ENCODE assay signal across 1 cellular context in the genomic region with DNA sequence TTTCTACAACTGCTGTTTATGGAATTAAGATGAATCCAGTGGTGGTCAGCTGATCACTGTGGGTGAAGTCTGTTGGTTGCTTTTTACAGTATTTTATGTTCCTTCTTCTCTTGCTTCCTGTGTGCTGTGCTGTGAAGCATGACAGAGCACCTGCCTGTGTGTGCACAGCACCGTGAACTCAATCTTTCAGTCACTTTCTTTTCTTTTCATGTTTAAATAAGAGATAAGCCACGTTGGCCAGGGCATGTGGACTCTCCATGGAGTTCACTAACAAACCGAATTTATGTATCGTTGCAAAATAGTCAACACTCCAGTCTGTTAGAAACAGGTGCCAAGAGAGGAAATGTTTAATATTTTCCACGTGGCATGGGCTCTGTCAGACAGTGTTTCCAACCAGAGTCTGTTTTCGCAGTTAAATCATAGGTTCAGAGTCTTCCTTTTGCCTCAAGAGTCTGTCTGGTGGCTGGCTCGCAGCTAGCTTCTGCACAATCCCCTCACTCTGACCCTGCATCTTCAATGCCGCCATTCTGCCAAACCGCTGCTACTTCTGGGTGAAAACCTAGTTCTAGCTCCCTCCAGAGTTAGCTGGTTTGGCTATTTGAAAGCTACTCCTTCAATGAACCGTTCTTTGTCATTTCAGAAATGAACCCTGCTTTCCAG.
A peak's percentile ranks its signal among the peaks of the same experiment; 100 is the strongest.
TF ChIP-seq lines count a peak whose summit lies in the region.

No MANE protein-coding gene starts in this region.

TF ChIP-seq in HepG2, 621 proteins besides CTCF, POLR2A, EP300 and RAD21 (continued from another document and continues in another):
- TF ChIP-seq, protein P1, sequence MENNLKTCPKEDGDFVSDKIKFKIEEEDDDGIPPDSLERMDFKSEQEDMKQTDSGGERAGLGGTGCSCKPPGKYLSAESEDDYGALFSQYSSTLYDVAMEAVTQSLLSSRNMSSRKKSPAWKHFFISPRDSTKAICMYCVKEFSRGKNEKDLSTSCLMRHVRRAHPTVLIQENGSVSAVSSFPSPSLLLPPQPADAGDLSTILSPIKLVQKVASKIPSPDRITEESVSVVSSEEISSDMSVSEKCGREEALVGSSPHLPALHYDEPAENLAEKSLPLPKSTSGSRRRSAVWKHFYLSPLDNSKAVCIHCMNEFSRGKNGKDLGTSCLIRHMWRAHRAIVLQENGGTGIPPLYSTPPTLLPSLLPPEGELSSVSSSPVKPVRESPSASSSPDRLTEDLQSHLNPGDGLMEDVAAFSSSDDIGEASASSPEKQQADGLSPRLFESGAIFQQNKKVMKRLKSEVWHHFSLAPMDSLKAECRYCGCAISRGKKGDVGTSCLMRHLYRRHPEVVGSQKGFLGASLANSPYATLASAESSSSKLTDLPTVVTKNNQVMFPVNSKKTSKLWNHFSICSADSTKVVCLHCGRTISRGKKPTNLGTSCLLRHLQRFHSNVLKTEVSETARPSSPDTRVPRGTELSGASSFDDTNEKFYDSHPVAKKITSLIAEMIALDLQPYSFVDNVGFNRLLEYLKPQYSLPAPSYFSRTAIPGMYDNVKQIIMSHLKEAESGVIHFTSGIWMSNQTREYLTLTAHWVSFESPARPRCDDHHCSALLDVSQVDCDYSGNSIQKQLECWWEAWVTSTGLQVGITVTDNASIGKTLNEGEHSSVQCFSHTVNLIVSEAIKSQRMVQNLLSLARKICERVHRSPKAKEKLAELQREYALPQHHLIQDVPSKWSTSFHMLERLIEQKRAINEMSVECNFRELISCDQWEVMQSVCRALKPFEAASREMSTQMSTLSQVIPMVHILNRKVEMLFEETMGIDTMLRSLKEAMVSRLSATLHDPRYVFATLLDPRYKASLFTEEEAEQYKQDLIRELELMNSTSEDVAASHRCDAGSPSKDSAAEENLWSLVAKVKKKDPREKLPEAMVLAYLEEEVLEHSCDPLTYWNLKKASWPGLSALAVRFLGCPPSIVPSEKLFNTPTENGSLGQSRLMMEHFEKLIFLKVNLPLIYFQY (CRISPR knock-in tag; IDR thresholded peaks at IDR 0.05; ENCODE audit: borderline replicate concordance), result no peak
- TF ChIP-seq, protein P2, sequence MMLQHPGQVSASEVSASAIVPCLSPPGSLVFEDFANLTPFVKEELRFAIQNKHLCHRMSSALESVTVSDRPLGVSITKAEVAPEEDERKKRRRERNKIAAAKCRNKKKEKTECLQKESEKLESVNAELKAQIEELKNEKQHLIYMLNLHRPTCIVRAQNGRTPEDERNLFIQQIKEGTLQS (CRISPR knock-in tag; IDR thresholded peaks at IDR 0.05), result no peak
- TF ChIP-seq, protein P3, sequence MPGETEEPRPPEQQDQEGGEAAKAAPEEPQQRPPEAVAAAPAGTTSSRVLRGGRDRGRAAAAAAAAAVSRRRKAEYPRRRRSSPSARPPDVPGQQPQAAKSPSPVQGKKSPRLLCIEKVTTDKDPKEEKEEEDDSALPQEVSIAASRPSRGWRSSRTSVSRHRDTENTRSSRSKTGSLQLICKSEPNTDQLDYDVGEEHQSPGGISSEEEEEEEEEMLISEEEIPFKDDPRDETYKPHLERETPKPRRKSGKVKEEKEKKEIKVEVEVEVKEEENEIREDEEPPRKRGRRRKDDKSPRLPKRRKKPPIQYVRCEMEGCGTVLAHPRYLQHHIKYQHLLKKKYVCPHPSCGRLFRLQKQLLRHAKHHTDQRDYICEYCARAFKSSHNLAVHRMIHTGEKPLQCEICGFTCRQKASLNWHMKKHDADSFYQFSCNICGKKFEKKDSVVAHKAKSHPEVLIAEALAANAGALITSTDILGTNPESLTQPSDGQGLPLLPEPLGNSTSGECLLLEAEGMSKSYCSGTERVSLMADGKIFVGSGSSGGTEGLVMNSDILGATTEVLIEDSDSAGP (CRISPR knock-in tag; IDR thresholded peaks at IDR 0.05; ENCODE audit: borderline replicate concordance), result no peak
- 0 out of 2 replicates have a peak, but pooled peaks have one; percentile 36 for TF ChIP-seq ZNF34 (CRISPR knock-in tag; IDR thresholded peaks at IDR 0.05; ENCODE audit: borderline replicate concordance)
- TF ChIP-seq KAT7 (CRISPR knock-in tag; IDR thresholded peaks at IDR 0.05; ENCODE audit: borderline replicate concordance), result no peak
- no peak for TF ChIP-seq AGO1 (IDR thresholded peaks at IDR 0.05; ENCODE audit: low read depth, low read length, poor library complexity, severe bottlenecking)
- TF ChIP-seq TCF7L2 (IDR thresholded peaks at IDR 0.05; ENCODE audit: low read depth, low read length), result no peak
- no peak for TF ChIP-seq ZNF709 (CRISPR knock-in tag; IDR thresholded peaks at IDR 0.05)
- TF ChIP-seq ZNF549 (CRISPR knock-in tag; IDR thresholded peaks at IDR 0.05), result peak; percentile 33; the same call in 1 of the 2 replicates
- TF ChIP-seq, protein P4, sequence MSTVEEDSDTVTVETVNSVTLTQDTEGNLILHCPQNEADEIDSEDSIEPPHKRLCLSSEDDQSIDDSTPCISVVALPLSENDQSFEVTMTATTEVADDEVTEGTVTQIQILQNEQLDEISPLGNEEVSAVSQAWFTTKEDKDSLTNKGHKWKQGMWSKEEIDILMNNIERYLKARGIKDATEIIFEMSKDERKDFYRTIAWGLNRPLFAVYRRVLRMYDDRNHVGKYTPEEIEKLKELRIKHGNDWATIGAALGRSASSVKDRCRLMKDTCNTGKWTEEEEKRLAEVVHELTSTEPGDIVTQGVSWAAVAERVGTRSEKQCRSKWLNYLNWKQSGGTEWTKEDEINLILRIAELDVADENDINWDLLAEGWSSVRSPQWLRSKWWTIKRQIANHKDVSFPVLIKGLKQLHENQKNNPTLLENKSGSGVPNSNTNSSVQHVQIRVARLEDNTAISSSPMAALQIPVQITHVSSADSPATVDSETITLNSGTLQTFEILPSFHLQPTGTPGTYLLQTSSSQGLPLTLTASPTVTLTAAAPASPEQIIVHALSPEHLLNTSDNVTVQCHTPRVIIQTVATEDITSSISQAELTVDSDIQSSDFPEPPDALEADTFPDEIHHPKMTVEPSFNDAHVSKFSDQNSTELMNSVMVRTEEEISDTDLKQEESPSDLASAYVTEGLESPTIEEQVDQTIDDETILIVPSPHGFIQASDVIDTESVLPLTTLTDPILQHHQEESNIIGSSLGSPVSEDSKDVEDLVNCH (CRISPR knock-in tag; IDR thresholded peaks at IDR 0.05), result no peak
- TF ChIP-seq, protein P5, sequence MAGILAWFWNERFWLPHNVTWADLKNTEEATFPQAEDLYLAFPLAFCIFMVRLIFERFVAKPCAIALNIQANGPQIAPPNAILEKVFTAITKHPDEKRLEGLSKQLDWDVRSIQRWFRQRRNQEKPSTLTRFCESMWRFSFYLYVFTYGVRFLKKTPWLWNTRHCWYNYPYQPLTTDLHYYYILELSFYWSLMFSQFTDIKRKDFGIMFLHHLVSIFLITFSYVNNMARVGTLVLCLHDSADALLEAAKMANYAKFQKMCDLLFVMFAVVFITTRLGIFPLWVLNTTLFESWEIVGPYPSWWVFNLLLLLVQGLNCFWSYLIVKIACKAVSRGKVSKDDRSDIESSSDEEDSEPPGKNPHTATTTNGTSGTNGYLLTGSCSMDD (CRISPR knock-in tag; IDR thresholded peaks at IDR 0.05), result no peak
- TF ChIP-seq RFXAP (CRISPR knock-in tag; IDR thresholded peaks at IDR 0.05; ENCODE audit: borderline replicate concordance), result 0 out of 2 replicates have a peak, but pooled peaks have one; percentile 38
- TF ChIP-seq, protein P6, sequence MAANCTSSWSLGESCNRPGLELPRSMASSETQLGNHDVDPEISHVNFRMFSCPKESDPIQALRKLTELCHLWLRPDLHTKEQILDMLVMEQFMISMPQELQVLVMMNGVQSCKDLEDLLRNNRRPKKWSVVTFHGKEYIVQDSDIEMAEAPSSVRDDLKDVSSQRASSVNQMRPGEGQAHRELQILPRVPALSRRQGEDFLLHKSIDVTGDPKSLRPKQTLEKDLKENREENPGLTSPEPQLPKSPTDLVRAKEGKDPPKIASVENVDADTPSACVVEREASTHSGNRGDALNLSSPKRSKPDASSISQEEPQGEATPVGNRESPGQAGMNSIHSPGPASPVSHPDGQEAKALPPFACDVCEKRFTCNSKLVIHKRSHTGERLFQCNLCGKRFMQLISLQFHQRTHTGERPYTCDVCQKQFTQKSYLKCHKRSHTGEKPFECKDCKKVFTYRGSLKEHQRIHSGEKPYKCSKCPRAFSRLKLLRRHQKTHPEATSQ (CRISPR knock-in tag; IDR thresholded peaks at IDR 0.05; ENCODE audit: borderline replicate concordance), result peak; percentile 24; the same call in 1 of the 2 replicates
- no peak for TF ChIP-seq ZNF382 (CRISPR knock-in tag; IDR thresholded peaks at IDR 0.05; ENCODE audit: borderline replicate concordance)
- peak; percentile 29; the same call in 1 of the 2 replicates for TF ChIP-seq ZNF441 (CRISPR knock-in tag; IDR thresholded peaks at IDR 0.05; ENCODE audit: borderline replicate concordance)
- peak; percentile 58; the same call in 1 of the 2 replicates for TF ChIP-seq ZMYM2 (CRISPR knock-in tag; IDR thresholded peaks at IDR 0.05)
- peak; percentile 52; the same call in 1 of the 2 replicates for TF ChIP-seq ZKSCAN8 (CRISPR knock-in tag; IDR thresholded peaks at IDR 0.05; ENCODE audit: borderline replicate concordance)
- TF ChIP-seq, protein P7, sequence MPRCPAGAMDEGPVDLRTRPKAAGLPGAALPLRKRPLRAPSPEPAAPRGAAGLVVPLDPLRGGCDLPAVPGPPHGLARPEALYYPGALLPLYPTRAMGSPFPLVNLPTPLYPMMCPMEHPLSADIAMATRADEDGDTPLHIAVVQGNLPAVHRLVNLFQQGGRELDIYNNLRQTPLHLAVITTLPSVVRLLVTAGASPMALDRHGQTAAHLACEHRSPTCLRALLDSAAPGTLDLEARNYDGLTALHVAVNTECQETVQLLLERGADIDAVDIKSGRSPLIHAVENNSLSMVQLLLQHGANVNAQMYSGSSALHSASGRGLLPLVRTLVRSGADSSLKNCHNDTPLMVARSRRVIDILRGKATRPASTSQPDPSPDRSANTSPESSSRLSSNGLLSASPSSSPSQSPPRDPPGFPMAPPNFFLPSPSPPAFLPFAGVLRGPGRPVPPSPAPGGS (CRISPR knock-in tag; IDR thresholded peaks at IDR 0.05), result 0 out of 2 replicates have a peak, but pooled peaks have one; percentile 18
- TF ChIP-seq ATAD3A (CRISPR knock-in tag; IDR thresholded peaks at IDR 0.05), result no peak
- TF ChIP-seq RARA (CRISPR knock-in tag; IDR thresholded peaks at IDR 0.05), result peak; percentile 55
- no peak for TF ChIP-seq ZNF878 (CRISPR knock-in tag; IDR thresholded peaks at IDR 0.05)
- TF ChIP-seq, protein P8, sequence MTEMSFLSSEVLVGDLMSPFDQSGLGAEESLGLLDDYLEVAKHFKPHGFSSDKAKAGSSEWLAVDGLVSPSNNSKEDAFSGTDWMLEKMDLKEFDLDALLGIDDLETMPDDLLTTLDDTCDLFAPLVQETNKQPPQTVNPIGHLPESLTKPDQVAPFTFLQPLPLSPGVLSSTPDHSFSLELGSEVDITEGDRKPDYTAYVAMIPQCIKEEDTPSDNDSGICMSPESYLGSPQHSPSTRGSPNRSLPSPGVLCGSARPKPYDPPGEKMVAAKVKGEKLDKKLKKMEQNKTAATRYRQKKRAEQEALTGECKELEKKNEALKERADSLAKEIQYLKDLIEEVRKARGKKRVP (CRISPR knock-in tag; IDR thresholded peaks at IDR 0.05), result peak in 1 of 2 experiments; percentile 70; a peak in 2 of 4 replicates
- no peak for TF ChIP-seq PAX8 (CRISPR knock-in tag; IDR thresholded peaks at IDR 0.05; ENCODE audit: borderline replicate concordance)
- no peak for TF ChIP-seq ARNT (IDR thresholded peaks at IDR 0.05)
- TF ChIP-seq MEIS1 (CRISPR knock-in tag; IDR thresholded peaks at IDR 0.05; ENCODE audit: borderline replicate concordance), result peak; percentile 78; the same call in 1 of the 2 replicates
- no peak for TF ChIP-seq ZNF577 (CRISPR knock-in tag; IDR thresholded peaks at IDR 0.05; ENCODE audit: borderline replicate concordance, low read depth)
- no peak for TF ChIP-seq JARID2 (CRISPR knock-in tag; IDR thresholded peaks at IDR 0.05; ENCODE audit: insufficient replicate concordance)
- TF ChIP-seq REPIN1 (CRISPR knock-in tag; IDR thresholded peaks at IDR 0.05; ENCODE audit: borderline replicate concordance, low read depth), result 0 out of 2 replicates have a peak, but pooled peaks have one; percentile 68
- peak; percentile 78; the same call in 1 of the 2 replicates for TF ChIP-seq TBX2 (CRISPR knock-in tag; IDR thresholded peaks at IDR 0.05; ENCODE audit: borderline replicate concordance)
- TF ChIP-seq NR2F1 (CRISPR knock-in tag; IDR thresholded peaks at IDR 0.05), result no peak
- TF ChIP-seq NAIF1 (CRISPR knock-in tag; IDR thresholded peaks at IDR 0.05; ENCODE audit: borderline replicate concordance), result no peak
- TF ChIP-seq SKI (IDR thresholded peaks at IDR 0.05; ENCODE audit: partially characterized antibody), result peak; percentile 24
- TF ChIP-seq SRY (CRISPR knock-in tag; IDR thresholded peaks at IDR 0.05), result no peak
- no peak for TF ChIP-seq NBN (conservative IDR thresholded peaks at IDR 0.05)
- TF ChIP-seq SP1 (IDR thresholded peaks at IDR 0.05), result no peak
- no peak for TF ChIP-seq SP1 (CRISPR knock-in tag; IDR thresholded peaks at IDR 0.05)
- no peak for TF ChIP-seq PAWR (CRISPR knock-in tag; IDR thresholded peaks at IDR 0.05; ENCODE audit: borderline replicate concordance)
- TF ChIP-seq NFE2L2 (IDR thresholded peaks at IDR 0.05; ENCODE audit: low read length), result no peak
- no peak for TF ChIP-seq ZNF460 (CRISPR knock-in tag; IDR thresholded peaks at IDR 0.05; ENCODE audit: borderline replicate concordance)
- no peak for TF ChIP-seq ZNF17 (CRISPR knock-in tag; IDR thresholded peaks at IDR 0.05)
- TF ChIP-seq, protein P9, sequence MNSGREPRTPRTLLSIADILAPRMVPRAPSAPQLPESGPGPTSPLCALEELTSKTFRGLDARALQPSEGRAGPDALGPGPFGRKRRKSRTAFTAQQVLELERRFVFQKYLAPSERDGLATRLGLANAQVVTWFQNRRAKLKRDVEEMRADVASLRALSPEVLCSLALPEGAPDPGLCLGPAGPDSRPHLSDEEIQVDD (CRISPR knock-in tag; IDR thresholded peaks at IDR 0.05; ENCODE audit: borderline replicate concordance), result no peak
- TF ChIP-seq MEIS2 (CRISPR knock-in tag; IDR thresholded peaks at IDR 0.05), result 0 out of 2 replicates have a peak, but pooled peaks have one; percentile 27
- no peak for TF ChIP-seq ZNF335 (CRISPR knock-in tag; IDR thresholded peaks at IDR 0.05)
- no peak for TF ChIP-seq SRSF1 (optimal IDR thresholded peaks at IDR 0.05; ENCODE audit: low read depth, low read length)
- no peak for TF ChIP-seq ZNF567 (CRISPR knock-in tag; IDR thresholded peaks at IDR 0.05; ENCODE audit: borderline replicate concordance)
- peak; percentile 52 for TF ChIP-seq MYC (CRISPR knock-in tag; IDR thresholded peaks at IDR 0.05; ENCODE audit: borderline replicate concordance)
- TF ChIP-seq HNRNPH1 (optimal IDR thresholded peaks at IDR 0.05; ENCODE audit: low read depth, low read length), result no peak
- TF ChIP-seq NCOR1 (IDR thresholded peaks at IDR 0.05; ENCODE audit: borderline replicate concordance, low read length), result peak; percentile 54; the same call in 1 of the 2 replicates
- TF ChIP-seq KDM5A (IDR thresholded peaks at IDR 0.05; ENCODE audit: borderline replicate concordance, low read length), result no peak
- TF ChIP-seq ZNF33B (CRISPR knock-in tag; IDR thresholded peaks at IDR 0.05), result no peak
- no peak for TF ChIP-seq MAZ (IDR thresholded peaks at IDR 0.05; ENCODE audit: borderline replicate concordance, low read depth, low read length)
- TF ChIP-seq MAZ (CRISPR knock-in tag; IDR thresholded peaks at IDR 0.05; ENCODE audit: low read depth), result no peak
- TF ChIP-seq ZMYM3 (CRISPR knock-in tag; IDR thresholded peaks at IDR 0.05), result peak; percentile 53; the same call in 1 of the 2 replicates
- peak; percentile 41; the same call in 1 of the 2 replicates for TF ChIP-seq ZFP90 (CRISPR knock-in tag; IDR thresholded peaks at IDR 0.05; ENCODE audit: borderline replicate concordance)
- TF ChIP-seq NR2F6 (IDR thresholded peaks at IDR 0.05), result 0 out of 2 replicates have a peak, but pooled peaks have one; percentile 29
- TF ChIP-seq NR2F6 (CRISPR knock-in tag; IDR thresholded peaks at IDR 0.05), result no peak
- no peak for TF ChIP-seq KAT8 (CRISPR knock-in tag; IDR thresholded peaks at IDR 0.05)
- no peak for TF ChIP-seq ZNF619 (CRISPR knock-in tag; IDR thresholded peaks at IDR 0.05)
- TF ChIP-seq ZNF451 (CRISPR knock-in tag; IDR thresholded peaks at IDR 0.05), result no peak
